In the genomic region with DNA sequence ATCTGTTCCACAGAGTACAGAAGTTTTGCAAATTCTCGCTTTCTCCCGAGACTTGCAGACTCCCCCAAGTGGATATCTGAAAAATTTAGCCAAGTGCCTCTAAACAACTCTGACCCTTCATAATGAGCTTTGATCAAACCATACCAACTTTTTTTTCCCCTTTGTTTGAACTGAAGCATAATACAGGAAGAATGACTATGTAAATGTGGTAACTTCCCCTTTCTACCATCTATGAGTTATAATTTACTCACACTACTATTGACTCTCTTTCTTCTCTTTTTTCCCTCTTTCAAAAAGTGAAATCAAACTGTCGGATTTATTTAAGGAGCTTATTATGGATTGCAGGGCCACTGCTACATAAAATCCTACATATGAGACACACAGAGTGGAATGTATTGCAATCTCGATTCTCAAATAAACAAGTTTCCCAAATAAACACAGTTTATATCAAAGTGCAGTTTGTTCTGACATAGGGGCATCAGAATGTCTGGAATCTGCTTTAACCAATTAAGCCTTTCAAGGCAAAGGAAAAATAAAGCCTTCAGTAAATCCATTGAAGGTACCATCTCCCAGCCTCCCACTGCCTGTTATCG, we compare ENCODE assay signal across 8 cellular contexts.
DNase-seq lines count a peak whose midpoint lies in the region; ATAC-seq and TF ChIP-seq lines count a peak whose summit lies in the region.

No MANE protein-coding gene starts in this region.

- ATAC-seq in HG02870 (IDR thresholded peaks at IDR 0.05; ENCODE audit: unreplicated experiment) (peak; percentile 26), SK-N-SH treated with all-trans-retinoic acid at 6 μM for 48 hours (peak; percentile 29), GM21526 (IDR thresholded peaks at IDR 0.05; ENCODE audit: low FRiP score, unreplicated experiment) (no peak)

- DNase-seq in EH (ENCODE audit: low read depth) (peak; percentile 65), germinal center (ENCODE audit: low spot score) (peak; percentile 5), skeletal muscle cell (ENCODE audit: low read depth) (peak; percentile 38), NCI-H1436 (lab: John Stamatoyannopoulos, UW) (no peak), HuH-7.5 (ENCODE audit: low spot score) (no peak)

- peak overlapping the region; percentile 77 for H3K4me3 ChIP-seq in skeletal muscle cell (ENCODE audit: low read depth, low read length)

TF ChIP-seq in SK-N-SH treated with all-trans-retinoic acid at 6 μM for 48 hours, 23 proteins besides CTCF, POLR2A, EP300 and RAD21:
- TF ChIP-seq ISL1 (CRISPR knock-in tag; IDR thresholded peaks at IDR 0.05): peak; percentile 43
- TF ChIP-seq ZC3H10 (CRISPR knock-in tag; IDR thresholded peaks at IDR 0.05): no peak

Comparison
In these comparisons a context has a peak if more than half of its experiments do, and no peak if none do; other contexts are left out.
1. DNase-seq: peak in EH (single experiment), germinal center (single experiment) and skeletal muscle cell (single experiment); none in NCI-H1436 (single experiment) and HuH-7.5 (single experiment).